ENCODE assay signal across 17 cellular contexts in genomic region chr3:139302801-139303113, GRCh38. TPM values are rescaled to one million over a fixed set of nuclear protein-coding genes. Genes with fewer than 3 reads are reported as not detected.
DNase-seq lines count a peak whose midpoint lies in the region; ATAC-seq, FAIRE-seq and TF ChIP-seq lines count a peak whose summit lies in the region.
"Had no signal": no experiment of that assay in that cellular context is flagged by ENCODE, and none has a peak within 500 bp of the region (broad histone marks: within the 10 kb centered on the region; RNA-seq: fewer than 3 reads in every experiment).

No MANE protein-coding gene starts in this region.

- H3K79me2 ChIP-seq in fibroblast of lung (ENCODE audit: control insufficient read depth, insufficient read depth, low read length) = no peaks in the 10 kb centered on the region

- no peaks in the 10 kb centered on the region for H3K27me3 Mint-ChIP-seq in activated CD4-positive, alpha-beta T cell treated with anti-CD3 and anti-CD28 coated beads, Interleukin-2, amount 10 ng/mL, durations not matched to agents 24 days and 14 days

- no peak for ATAC-seq in GM21576 (IDR thresholded peaks at IDR 0.05; ENCODE audit: unreplicated experiment)

- H2AFZ ChIP-seq in fibroblast of lung (ENCODE audit: low read length) = no peak overlapping the region

- TF ChIP-seq CTCF in fibroblast of lung (conservative IDR thresholded peaks at IDR 0.05 in 1 of 2, IDR thresholded peaks at IDR 0.05 in 1 of 2; ENCODE audit: low read depth in 1 of 2, low read length in 2 of 2) (no peak), suprapubic skin (IDR thresholded peaks at IDR 0.05) (no peak)

- no peaks in the 10 kb centered on the region for H4K20me1 ChIP-seq in fibroblast of lung (ENCODE audit: control insufficient read depth, extremely low read depth, insufficient read depth, low read length)

- H3K9me3 ChIP-seq in fibroblast of lung (ENCODE audit: control insufficient read depth, insufficient read depth, low read depth, low read length) (no peaks in the 10 kb centered on the region), suprapubic skin (no peaks in the 10 kb centered on the region)
- H3K9me3 ChIP-seq: SJCRH30, spleen, testis had no signal

- H3K36me3 ChIP-seq in fibroblast of lung (ENCODE audit: control insufficient read depth, insufficient read depth, low read length) = no peaks in the 10 kb centered on the region
- H3K36me3 ChIP-seq in suprapubic skin = no peaks in the 10 kb centered on the region
- H3K36me3 ChIP-seq: SJCRH30, spleen had no signal

- FAIRE-seq in RCC 7860 (lab: Jason Lieb, UNC) = no peak
- FAIRE-seq: kidney had no signal

- H3K27me3 ChIP-seq in fibroblast of lung (ENCODE audit: control insufficient read depth, insufficient read depth, low read length) (no peaks in the 10 kb centered on the region), suprapubic skin (no peaks in the 10 kb centered on the region)
- H3K27me3 ChIP-seq: SJCRH30, spleen, testis had no signal

- no peak for TF ChIP-seq EP300 in suprapubic skin (IDR thresholded peaks at IDR 0.05)

- no peaks in the 10 kb centered on the region for H3K36me3 Mint-ChIP-seq in activated CD4-positive, alpha-beta T cell treated with anti-CD3 and anti-CD28 coated beads, Interleukin-2, amount 10 ng/mL, durations not matched to agents 24 days and 14 days (ENCODE audit: low read depth)

- H3K9ac ChIP-seq in fibroblast of lung (ENCODE audit: insufficient read depth, low read length) = peak overlapping the region; percentile 45

- H3K4me1 ChIP-seq in fibroblast of lung (ENCODE audit: control insufficient read depth, extremely low read depth, insufficient read depth, low read length) (peaks cover 25% of the 10 kb centered on the region), suprapubic skin (peaks cover 4% of the 10 kb centered on the region)
- H3K4me1 ChIP-seq: spleen, testis had no signal

- peak overlapping the region; percentile 4 for H3K4me3 Mint-ChIP-seq in activated CD4-positive, alpha-beta T cell treated with anti-CD3 and anti-CD28 coated beads, Interleukin-2, amount 10 ng/mL, durations not matched to agents 24 days and 14 days
- H3K4me3 Mint-ChIP-seq: CD4-positive, alpha-beta T cell; nephron had no signal

- H3K4me2 ChIP-seq in fibroblast of lung (ENCODE audit: extremely low read depth, insufficient read depth, low read length) = peak overlapping the region; percentile 70

- TF ChIP-seq POLR2A in suprapubic skin (IDR thresholded peaks at IDR 0.05) = no peak

- H3K27ac Mint-ChIP-seq in activated CD4-positive, alpha-beta T cell treated with anti-CD3 and anti-CD28 coated beads, Interleukin-2, amount 10 ng/mL, durations not matched to agents 24 days and 14 days = no peak overlapping the region
- H3K27ac Mint-ChIP-seq: CD4-positive, alpha-beta T cell; nephron had no signal

- 86% methylated on average over 4 of the region's 4 CpGs for WGBS in suprapubic skin

- intact Hi-C loops in activated CD4-positive, alpha-beta T cell treated with anti-CD3 and anti-CD28 coated beads, Interleukin-2, amount 10 ng/mL, durations not matched to agents 24 days and 14 days (cut with micrococcal nuclease) = no loop called here

- H3K4me3 ChIP-seq in fibroblast of lung (replicated peaks in 1 of 4; ENCODE audit: control extremely low read depth in 1 of 4, insufficient read depth in 1 of 4, low read depth in 3 of 4, low read length in 4 of 4) (no peak overlapping the region), suprapubic skin (no peak overlapping the region)
- H3K4me3 ChIP-seq: SJCRH30, spleen, testis had no signal

- H3K4me1 Mint-ChIP-seq in activated CD4-positive, alpha-beta T cell treated with anti-CD3 and anti-CD28 coated beads, Interleukin-2, amount 10 ng/mL, durations not matched to agents 24 days and 14 days = peaks cover 15% of the 10 kb centered on the region

- no peak for DNase-seq in activated CD4-positive, alpha-beta T cell treated with anti-CD3 and anti-CD28 coated beads, Interleukin-2, amount 10 ng/mL, durations not matched to agents 24 days and 14 days
- DNase-seq in activated CD4-positive, alpha-beta T cell treated with anti-CD3 and anti-CD28 coated beads, Interleukin-2, amount 50 U/mL, for 48 hours = no peak
- DNase-seq in RCC 7860 (ENCODE audit: low spot score) (peak; percentile 78), fibroblast of lung (ENCODE audit: low read depth in 2 of 2) (no peak), suprapubic skin (ENCODE audit: low spot score in 2 of 2) (no peak), T-helper 1 cell (no peak)
- no peak for DNase-seq in stimulated activated CD8-positive, alpha-beta memory T cell treated with anti-CD3 and anti-CD28 coated beads, Interleukin-4, amount 100 ng/mL, for 48 hours
- DNase-seq: activated gamma-delta T cell; CD4-positive, alpha-beta T cell; effector memory CD4-positive, alpha-beta T cell; kidney; NCI-H2081; testis had no signal

- H3K9me3 Mint-ChIP-seq in activated CD4-positive, alpha-beta T cell treated with anti-CD3 and anti-CD28 coated beads, Interleukin-2, amount 10 ng/mL, durations not matched to agents 24 days and 14 days = no peaks in the 10 kb centered on the region
- H3K9me3 Mint-ChIP-seq: CD4-positive, alpha-beta T cell; nephron had no signal

- H3K27ac ChIP-seq in fibroblast of lung (ENCODE audit: insufficient read depth, low read length) (peak overlapping the region; percentile 92), suprapubic skin (peak overlapping the region; percentile 38)
- H3K27ac ChIP-seq: SJCRH30, spleen, testis had no signal

RNA-seq across cellular contexts. Expression of gene MRPS22, which starts 41.1 kb away (rescaled TPM):
- total RNA-seq in activated CD4-positive, alpha-beta T cell treated with anti-CD3 and anti-CD28 coated beads, Interleukin-2, amount 10 ng/mL, durations not matched to agents 24 days and 14 days = 55.8 and 59.7 TPM in 2 replicates
- total RNA-seq in fibroblast of lung = 81.3 and 90.1 TPM in 2 replicates
- 56.7 and 64.6 TPM in 2 replicates for polyA plus RNA-seq in fibroblast of lung
- polyA plus RNA-seq in fibroblast of lung (2012) = 42.5 and 53.1 TPM in 2 replicates
- polyA minus RNA-seq in fibroblast of lung (ENCODE audit: low replicate concordance) = 1.1 and 3.3 TPM in 2 replicates
- total RNA-seq in suprapubic skin = 10 to 100 TPM; 44.0 to 51.0 (median 46.8) TPM
